ENCODE assay signal across 9 cellular contexts in genomic region chr1:165632491-165632890, GRCh38. TPM values are rescaled to one million over a fixed set of nuclear protein-coding genes. Genes with fewer than 3 reads are reported as not detected.
DNase-seq lines count a peak whose midpoint lies in the region; ATAC-seq, FAIRE-seq and TF ChIP-seq lines count a peak whose summit lies in the region.
"Had no signal": no experiment of that assay in that cellular context is flagged by ENCODE, and none has a peak within 500 bp of the region (broad histone marks: within the 10 kb centered on the region; RNA-seq: fewer than 3 reads in every experiment).

No MANE protein-coding gene starts in this region.

- no peaks in the 10 kb centered on the region for H3K27me3 ChIP-seq in GM12878 (replicated peaks in 1 of 2; ENCODE audit: control insufficient read depth in 2 of 2, insufficient read depth in 2 of 2, low read length in 1 of 2)
- H3K27me3 ChIP-seq in HepG2 (ENCODE audit: control insufficient read depth in 1 of 2, insufficient read depth in 2 of 2, low read length in 2 of 2): peaks cover 0 to 4% of the 10 kb centered on the region in 2 experiments; a peak in 1 of 5 replicates
- H3K27me3 ChIP-seq in tibial artery: no peaks in the 10 kb centered on the region

- peaks cover 13% of the 10 kb centered on the region for H3K4me1 Mint-ChIP-seq in T-helper 1 cell treated with Interleukin-12 subunit alpha and Interleukin-12 subunit beta and Interleukin-4 antibody, amounts not matched to agents 30 μg/mL and 1 μg/mL, for 36 hours (ENCODE audit: low read depth)

- H3K4me3 ChIP-seq in GM12878 (peak overlapping the region; percentile 87), HepG2 (replicated peaks in 1 of 3; ENCODE audit: insufficient read depth in 1 of 3, low read depth in 2 of 3, low read length in 3 of 3) (peak overlapping the region in 1 of 3 experiments; percentile 82; a peak in 1 of 6 replicates), tibial artery (peak overlapping the region; percentile 67 to 90)

- 75% methylated on average over 7 of the region's 7 CpGs for WGBS in GM12878 (ENCODE audit: insufficient coverage, insufficient replicate concordance, low lambda C conversion rate, missing lambda C conversion rate)
- 95% methylated on average over 7 of the region's 7 CpGs for WGBS in HepG2 (ENCODE audit: low lambda C conversion rate)

- FAIRE-seq in GM12878 (lab: Jason Lieb, UNC) (no peak), HepG2 (lab: Jason Lieb, UNC) (no peak)

- H3K79me2 ChIP-seq in GM12878 (ENCODE audit: control insufficient read depth, insufficient read depth, low read length) (peaks cover 6% of the 10 kb centered on the region), HepG2 (ENCODE audit: insufficient read depth, low read length) (no peaks in the 10 kb centered on the region)

- no peak overlapping the region for H3K27ac Mint-ChIP-seq in T-helper 1 cell treated with Interleukin-12 subunit alpha and Interleukin-12 subunit beta and Interleukin-4 antibody, amounts not matched to agents 30 μg/mL and 1 μg/mL, for 36 hours

- TF ChIP-seq EP300 in GM12878 (IDR thresholded peaks at IDR 0.05; ENCODE audit: borderline replicate concordance in 1 of 2, control insufficient read depth in 1 of 2, low read depth in 2 of 2, low read length in 2 of 2) (no peak), HepG2 (IDR thresholded peaks at IDR 0.05; ENCODE audit: low read depth in 2 of 2, low read length in 2 of 2) (no peak), HepG2 (CRISPR knock-in tag; IDR thresholded peaks at IDR 0.05; ENCODE audit: borderline replicate concordance) (no peak)

- peaks cover 20% of the 10 kb centered on the region for H3K4me1 ChIP-seq in GM12878 (ENCODE audit: control insufficient read depth, insufficient read depth, low read length)
- peaks cover 43% of the 10 kb centered on the region for H3K4me1 ChIP-seq in HepG2 (ENCODE audit: insufficient read depth, low read length)
- H3K4me1 ChIP-seq in tibial artery: peaks cover 0 to 54% (median 47%) of the 10 kb centered on the region in 4 donors

- POLR2A ChIA-PET in GM12878 (lab: Charles Lee) (interaction anchor here (0.7 kb wide), 1 partner anchor 22 kb away, joined by 3 read pairs; no protein-coding TSS in a partner anchor), HepG2 (lab: Yijun Ruan, JAX) (no interaction called here)

- RAD21 ChIA-PET in GM12878 (lab: Charles Lee; ENCODE audit: unreplicated experiment): interaction anchor here (1.7 to 2.3 kb wide), 2 partner anchors 13 to 65 kb away, joined by 4 to 8 read pairs; partner anchors contain the start of gene ALDH9A1

- H3K36me3 Mint-ChIP-seq in T-helper 1 cell treated with Interleukin-12 subunit alpha and Interleukin-12 subunit beta and Interleukin-4 antibody, amounts not matched to agents 30 μg/mL and 1 μg/mL, for 36 hours (ENCODE audit: low read depth): no peaks in the 10 kb centered on the region

- BruUV-seq in GM12878 (replicated peaks; lab: Mats Ljungman, UMichigan) (no TSS peak), HepG2 (replicated peaks; lab: Mats Ljungman, UMichigan) (no TSS peak)

- CTCF ChIA-PET in GM12878 (lab: Yijun Ruan, JAX): interaction anchor here (0.7 to 1.4 kb wide), 4 partner anchors 9 to 248 kb away, joined by 3 read pairs; no protein-coding TSS in a partner anchor
- CTCF ChIA-PET in HepG2 (lab: Yijun Ruan, JAX; ENCODE audit: low intra/inter-chr PET ratio, low total read pairs): no interaction called here

- intact Hi-C loops in GM12878 (cut with micrococcal nuclease; ENCODE audit: unreplicated experiment): loop anchor here (5.0 kb wide), 1 partner anchor 65 kb away; the partner anchor contains the start of gene ALDH9A1
- intact Hi-C loops in HepG2 (cut with micrococcal nuclease; ENCODE audit: unreplicated experiment): no loop called here
- intact Hi-C loops in tibial artery (cut with DNase I; ENCODE audit: low total_unique reads): loop anchor here (5.0 to 10.0 kb wide), 3 partner anchors 65 to 202 kb away; partner anchors contain the start of genes ALDH9A1 and TMCO1
- intact Hi-C loops in sciatic nerve (cut with DNase I): no loop called here

- H3K36me3 ChIP-seq in GM12878 (ENCODE audit: control insufficient read depth in 2 of 2, insufficient read depth in 2 of 2, low read length in 1 of 2): no peaks in the 10 kb centered on the region
- no peaks in the 10 kb centered on the region for H3K36me3 ChIP-seq in HepG2 (replicated peaks in 1 of 2; ENCODE audit: control insufficient read depth in 1 of 2, insufficient read depth in 2 of 2, low read length in 2 of 2)
- no peaks in the 10 kb centered on the region for H3K36me3 ChIP-seq in tibial artery

- H3K9me3 Mint-ChIP-seq in T-helper 1 cell treated with Interleukin-12 subunit alpha and Interleukin-12 subunit beta and Interleukin-4 antibody, amounts not matched to agents 30 μg/mL and 1 μg/mL, for 36 hours: no peaks in the 10 kb centered on the region

- H3K9ac ChIP-seq in GM12878 (ENCODE audit: control insufficient read depth, insufficient read depth, low read length) (no peak overlapping the region), HepG2 (ENCODE audit: insufficient read depth, low read depth, low read length) (no peak overlapping the region)

- H3K27ac ChIP-seq in GM12878 (ENCODE audit: control insufficient read depth, insufficient read depth) (no peak overlapping the region), HepG2 (ENCODE audit: extremely low read length, insufficient read depth, low read length) (no peak overlapping the region), tibial artery (peak overlapping the region; percentile 77 to 88)

- SMC1A ChIA-PET in GM12878 (lab: Charles Lee; ENCODE audit: uncharacterized antibody, unreplicated experiment): interaction anchor here (0.9 to 1.8 kb wide), 5 partner anchors 15 to 65 kb away, joined by 3 to 5 read pairs (median 4); no protein-coding TSS in a partner anchor

- H3K9me3 ChIP-seq in GM12878 (replicated peaks; ENCODE audit: control insufficient read depth, insufficient read depth, low read length) (no peaks in the 10 kb centered on the region), HepG2 (ENCODE audit: low read length) (no peaks in the 10 kb centered on the region), tibial artery (no peaks in the 10 kb centered on the region)

- H2AFZ ChIP-seq in GM12878 (ENCODE audit: control insufficient read depth, low read depth, low read length) (no peak overlapping the region), HepG2 (ENCODE audit: low read length) (no peak overlapping the region)

- H3K4me3 Mint-ChIP-seq in T-helper 1 cell treated with Interleukin-12 subunit alpha and Interleukin-12 subunit beta and Interleukin-4 antibody, amounts not matched to agents 30 μg/mL and 1 μg/mL, for 36 hours: peak overlapping the region; percentile 22

- no peak for TF ChIP-seq POLR2A in GM12878 (IDR thresholded peaks at IDR 0.05; ENCODE audit: low read depth, low read length)
- TF ChIP-seq POLR2A in HepG2 (IDR thresholded peaks at IDR 0.05; ENCODE audit: insufficient read depth in 1 of 2, low read depth in 2 of 2, low read length in 2 of 2): no peak

- ATAC-seq in GM12878 (no peak), HepG2 (no peak), sciatic nerve (no peak)

- no peaks in the 10 kb centered on the region for H4K20me1 ChIP-seq in GM12878 (ENCODE audit: control insufficient read depth, insufficient read depth)
- H4K20me1 ChIP-seq in HepG2 (ENCODE audit: insufficient read depth, low read length): no peaks in the 10 kb centered on the region

- H3K27me3 Mint-ChIP-seq in T-helper 1 cell treated with Interleukin-12 subunit alpha and Interleukin-12 subunit beta and Interleukin-4 antibody, amounts not matched to agents 30 μg/mL and 1 μg/mL, for 36 hours (ENCODE audit: low read depth): peaks cover 13% of the 10 kb centered on the region

- TF ChIP-seq RAD21 in GM12878 (IDR thresholded peaks at IDR 0.05; ENCODE audit: insufficient read depth, low read depth, low read length) (no peak), HepG2 (CRISPR knock-in tag; IDR thresholded peaks at IDR 0.05) (no peak)

- H3K4me2 ChIP-seq in GM12878 (ENCODE audit: control insufficient read depth, insufficient read depth) (peak overlapping the region; percentile 94), HepG2 (ENCODE audit: low read depth, low read length) (peak overlapping the region; percentile 86; the same call in 1 of the 2 replicates)

- in situ Hi-C loops in GM12878 (cut with MboI) (no loop called here), HepG2 (cut with HindIII; ENCODE audit: extremely low pct_ligation_motif_present, low pct_unique_long_range_greater_than_20kb) (no loop called here)

- TF ChIP-seq CTCF in GM12878 (IDR thresholded peaks at IDR 0.05 in 2 of 3, conservative IDR thresholded peaks at IDR 0.05 in 1 of 3; ENCODE audit: control insufficient read depth in 2 of 3, extremely low read depth in 1 of 3, insufficient read depth in 1 of 3, low read depth in 3 of 3, low read length in 3 of 3): no peak
- no peak for TF ChIP-seq CTCF in HepG2 (CRISPR knock-in tag; IDR thresholded peaks at IDR 0.05)
- no peak for TF ChIP-seq CTCF in tibial artery (IDR thresholded peaks at IDR 0.05)

- no peak for DNase-seq in T-helper 1 cell
- no peak for DNase-seq in GM12878 (ENCODE audit: low read depth, low spot score)
- DNase-seq in HepG2 (ENCODE audit: low spot score): no peak
- no peak for DNase-seq in tibial artery
- no peak for DNase-seq in NCI-H1694 treated with DMSO at 0.1 percent for 48 hours (lab: John Stamatoyannopoulos, UW)
- DNase-seq in globus pallidus (ENCODE audit: low spot score): no peak
- no peak for DNase-seq in sciatic nerve (ENCODE audit: low spot score)
- DNase-seq: cerebellar nuclear complex had no signal

RNA-seq across cellular contexts. Expression of gene MGST3, which starts 1.5 kb away (rescaled TPM):
- 25.0 and 25.3 TPM in 2 replicates for total RNA-seq in GM12878 (2013; cell fraction: nucleolus; rRNA removed)
- total RNA-seq in GM12878 (2014; rRNA removed) (55.3 and 63.2 TPM in 2 replicates), GM12878 (2014; rRNA removed; fragmentation: Illumina TruSeq; extraction: Trizol) (38.0 and 44.9 TPM in 2 replicates), GM12878 (2021) (37.3 and 41.4 TPM in 2 replicates), HepG2 (2016; rRNA removed; fragmentation: Illumina TruSeq; extraction: Trizol) (34.3 and 59.7 TPM in 2 replicates), sciatic nerve (142 TPM)
- 84.8 TPM for polyA plus RNA-seq in GM12878 (2011; ENCODE audit: low read depth)
- polyA plus RNA-seq in GM12878 (2011; rRNA removed) (58.9 and 64.9 TPM in 2 replicates), GM12878 (2014; fragmentation: Illumina TruSeq; extraction: Trizol) (41.0 and 45.6 TPM in 2 replicates), GM12878 (2014; fragmentation: Nextera tagmentation; extraction: Ambion mirVana) (100 to 1,000 TPM; 137 to 145 TPM), GM12878 (2014; rRNA removed) (60.3 and 72.6 TPM in 2 replicates), GM12878 (2016; fragmentation: Nextera tagmentation; extraction: Ambion mirVana) (100 to 1,000 TPM; 105 to 120 TPM), HepG2 (2011; rRNA removed) (54.7 and 61.2 TPM in 2 replicates)
- 68.7 and 81.4 TPM in 2 replicates for polyA plus RNA-seq in GM12878 (2011; cell fraction: cytosol; rRNA removed)
- 52.0 and 106 TPM in 2 replicates for polyA plus RNA-seq in GM12878 (2011; cell fraction: nucleus; rRNA removed)
- 60.0 and 63.1 TPM in 2 replicates for polyA plus RNA-seq in GM12878 (2012)
- polyA minus RNA-seq in GM12878 (2011; rRNA and poly(A)+ RNA removed): 21.4 and 31.2 TPM in 2 replicates
- polyA minus RNA-seq in GM12878 (2011; cell fraction: cytosol; rRNA and poly(A)+ RNA removed): 15.9 and 19.5 TPM in 2 replicates
- 10.3 and 16.4 TPM in 2 replicates for polyA minus RNA-seq in GM12878 (2011; cell fraction: nucleus; rRNA and poly(A)+ RNA removed)
- total RNA-seq in HepG2 (2016; cell fraction: cytosol; rRNA removed; fragmentation: Illumina TruSeq; extraction: Trizol; ENCODE audit: low read depth): 11.6 and 14.9 TPM in 2 replicates
- 39.1 and 57.7 TPM in 2 replicates for total RNA-seq in HepG2 (2016; cell fraction: insoluble cytoplasmic fraction; rRNA removed; fragmentation: Illumina TruSeq; extraction: Trizol)
- total RNA-seq in HepG2 (2016; cell fraction: membrane; rRNA removed; fragmentation: Illumina TruSeq; extraction: Trizol): 12.2 and 18.3 TPM in 2 replicates
- total RNA-seq in HepG2 (2016; cell fraction: nucleus; rRNA removed; fragmentation: Illumina TruSeq; extraction: Trizol): 32.4 and 38.4 TPM in 2 replicates
- 57.4 and 63.3 TPM in 2 replicates for polyA plus RNA-seq in HepG2 (2011; cell fraction: cytosol; rRNA removed)
- 31.0 and 32.2 TPM in 2 replicates for polyA plus RNA-seq in HepG2 (2011; cell fraction: nucleus; rRNA removed)
- 28.7 and 43.7 TPM in 2 replicates for polyA plus RNA-seq in HepG2 (2012)
- 12.4 and 14.4 TPM in 2 replicates for polyA plus RNA-seq in HepG2 (2016; cell fraction: cytosol; fragmentation: Illumina TruSeq; extraction: Trizol; ENCODE audit: low read depth)
- 29.5 and 43.0 TPM in 2 replicates for polyA plus RNA-seq in HepG2 (2016; cell fraction: insoluble cytoplasmic fraction; fragmentation: Illumina TruSeq; extraction: Trizol; ENCODE audit: low read depth)
- 12.9 and 15.3 TPM in 2 replicates for polyA plus RNA-seq in HepG2 (2016; cell fraction: membrane; fragmentation: Illumina TruSeq; extraction: Trizol; ENCODE audit: low read depth)
- polyA plus RNA-seq in HepG2 (2016; cell fraction: nucleus; fragmentation: Illumina TruSeq; extraction: Trizol; ENCODE audit: insufficient read depth, low read depth): 45.3 and 49.9 TPM in 2 replicates
- 38.9 and 110 TPM in 2 replicates for polyA minus RNA-seq in HepG2 (2011; rRNA and poly(A)+ RNA removed; ENCODE audit: low replicate concordance)
- polyA minus RNA-seq in HepG2 (2011; cell fraction: cytosol; rRNA and poly(A)+ RNA removed): 16.2 and 23.4 TPM in 2 replicates
- 25.5 and 28.5 TPM in 2 replicates for polyA minus RNA-seq in HepG2 (2011; cell fraction: nucleus; rRNA and poly(A)+ RNA removed)

Comparison
In these comparisons a context has a peak if more than half of its experiments do, and no peak if none do; other contexts are left out.
1. H3K27ac ChIP-seq: peak in tibial artery (2 of 2); none in GM12878 (single experiment) and HepG2 (single experiment).
2. intact Hi-C loops: an anchor here in GM12878 (5.0 kb wide) and tibial artery (5.0 to 10.0 kb wide); none called in HepG2 and sciatic nerve.